Comparison of ENCODE assay signal across 8 cellular contexts in the genomic region with DNA sequence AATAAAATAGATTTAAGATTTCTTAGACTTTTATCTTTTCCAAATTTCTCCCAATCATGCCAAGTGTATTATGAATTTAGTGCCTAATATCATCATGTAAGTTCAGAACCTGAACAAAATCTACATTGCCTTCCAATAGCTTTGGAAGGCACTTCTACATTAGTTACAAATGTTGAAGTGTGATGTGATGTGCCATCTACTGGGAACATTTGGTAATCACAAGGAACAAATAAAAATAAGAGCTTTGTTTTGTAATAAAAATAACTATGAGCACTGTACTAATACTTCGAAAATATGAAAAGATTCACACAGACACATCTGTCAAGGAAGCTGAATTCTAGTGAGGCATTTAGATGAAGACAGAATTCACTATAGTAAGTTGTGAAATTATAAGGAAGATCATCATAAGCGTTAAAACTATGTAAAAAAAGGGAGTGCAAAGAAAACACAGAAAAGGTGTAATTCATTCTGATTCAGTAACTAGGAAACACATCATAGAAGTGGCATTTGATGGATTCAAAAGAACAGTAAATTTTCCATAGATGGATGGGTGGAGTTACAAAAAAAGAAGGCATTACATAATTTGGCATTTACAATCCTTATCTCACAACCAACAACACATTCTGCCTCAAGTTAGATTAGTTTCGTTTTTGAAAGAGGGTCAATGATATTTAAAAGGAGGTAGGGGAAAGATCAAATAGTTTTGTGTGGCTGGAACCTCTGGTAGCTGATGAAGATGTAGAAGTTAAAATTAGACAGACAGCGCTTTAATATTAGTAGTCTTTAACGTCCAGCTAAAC.
DNase-seq lines count a peak whose midpoint lies in the region; ATAC-seq and TF ChIP-seq lines count a peak whose summit lies in the region.

No MANE protein-coding gene starts in this region.

- H3K27me3 ChIP-seq in heart right ventricle, result no peaks in the 10 kb centered on the region

- H3K36me3 ChIP-seq in heart right ventricle, result peaks cover 0 to 42% (median 9%) of the 10 kb centered on the region in 9 donors

- TF ChIP-seq CTCF in heart right ventricle (IDR thresholded peaks at IDR 0.05), result peak in 8 of 9 donors; percentile 16 to 66 (median 52)

- H3K4me3 ChIP-seq in heart right ventricle, result peak overlapping the region in 5 of 10 donors; percentile 11 to 30 (median 23)

- H3K27me3 Mint-ChIP-seq in activated T-cell treated with anti-CD3 and anti-CD28 coated beads, Interleukin-2, amount 50 U/mL, for 24 hours, result no peaks in the 10 kb centered on the region

- no peak overlapping the region for H3K27ac Mint-ChIP-seq in activated T-cell treated with anti-CD3 and anti-CD28 coated beads, Interleukin-2, amount 50 U/mL, for 24 hours

- peak; percentile 27 for DNase-seq in NCI-H2227 (lab: John Stamatoyannopoulos, UW; ENCODE audit: unreplicated experiment)
- no peak for DNase-seq in NCI-H2227 treated with DMSO at 0.1 percent for 48 hours (lab: John Stamatoyannopoulos, UW)
- DNase-seq in SW480 (ENCODE audit: low spot score), result peak; percentile 9
- no peak for DNase-seq in heart right ventricle
- DNase-seq in D341Med (ENCODE audit: low spot score), result no peak
- no peak for DNase-seq in stimulated activated CD4-positive, alpha-beta T cell treated with anti-CD3 and anti-CD28 coated beads, Interleukin-1b, Interleukin-23, amount 100 ng/mL, for 48 hours
- no peak for DNase-seq in activated T-cell treated with anti-CD3 and anti-CD28 coated beads, Interleukin-2, amount 50 U/mL, for 24 hours

- H3K27ac ChIP-seq in heart right ventricle, result peak overlapping the region in 1 of 10 donors; percentile 35

- intact Hi-C loops in heart right ventricle (cut with DNase I), result no loop called here

- ATAC-seq in HG03378 (IDR thresholded peaks at IDR 0.05; ENCODE audit: unreplicated experiment) (peak; percentile 61), heart right ventricle (no peak)

- peaks cover 0 to 12% (median 0%) of the 10 kb centered on the region in 11 donors for H3K9me3 ChIP-seq in heart right ventricle

- 36 to 50% methylated on average over 5 of the region's 5 CpGs for WGBS in heart right ventricle, 2 donors

- peaks cover 21% of the 10 kb centered on the region for H3K4me1 Mint-ChIP-seq in activated T-cell treated with anti-CD3 and anti-CD28 coated beads, Interleukin-2, amount 50 U/mL, for 24 hours (ENCODE audit: low read depth)

- H3K36me3 Mint-ChIP-seq in activated T-cell treated with anti-CD3 and anti-CD28 coated beads, Interleukin-2, amount 50 U/mL, for 24 hours (ENCODE audit: low read depth), result peaks cover 47% of the 10 kb centered on the region

- no peaks in the 10 kb centered on the region for H3K9me3 Mint-ChIP-seq in activated T-cell treated with anti-CD3 and anti-CD28 coated beads, Interleukin-2, amount 50 U/mL, for 24 hours

- no peak overlapping the region for H3K4me3 Mint-ChIP-seq in activated T-cell treated with anti-CD3 and anti-CD28 coated beads, Interleukin-2, amount 50 U/mL, for 24 hours

- peaks cover 0 to 11% (median 3%) of the 10 kb centered on the region in 9 donors for H3K4me1 ChIP-seq in heart right ventricle

Comparison
In these comparisons a context has a peak if more than half of its experiments do, and no peak if none do; other contexts are left out.
1. DNase-seq: peak in NCI-H2227 (single experiment) and SW480 (single experiment); none in NCI-H2227 treated with DMSO at 0.1 percent for 48 hours (single experiment), heart right ventricle (0 of 2), D341Med (single experiment), stimulated activated CD4-positive, alpha-beta T cell treated with anti-CD3 and anti-CD28 coated beads, Interleukin-1b, Interleukin-23, amount 100 ng/mL, for 48 hours (single experiment) and activated T-cell treated with anti-CD3 and anti-CD28 coated beads, Interleukin-2, amount 50 U/mL, for 24 hours (single experiment).